ENCODE assay signal across 22 cellular contexts in genomic region chr6:159095561-159096095, GRCh38. TPM values are rescaled to one million over a fixed set of nuclear protein-coding genes. Genes with fewer than 3 reads are reported as not detected.
DNase-seq lines count a peak whose midpoint lies in the region; ATAC-seq, FAIRE-seq and TF ChIP-seq lines count a peak whose summit lies in the region.
"Had no signal": no experiment of that assay in that cellular context is flagged by ENCODE, and none has a peak within 500 bp of the region (broad histone marks: within the 10 kb centered on the region; RNA-seq: fewer than 3 reads in every experiment).

No MANE protein-coding gene starts in this region.

- H3K4me1 ChIP-seq in tibial nerve (peaks cover 0 to 13% (median 0%) of the 10 kb centered on the region in 4 donors), pancreas (no peaks in the 10 kb centered on the region)
- H3K4me1 ChIP-seq: ascending aorta, gastroesophageal sphincter had no signal

- no peak for DNase-seq in activated naive CD4-positive, alpha-beta T cell treated with anti-CD3 and anti-CD28 coated beads for 36 hours
- no peak for DNase-seq in activated naive CD4-positive, alpha-beta T cell treated with anti-CD3 and anti-CD28 coated beads, Interleukin-2, amount 50 U/mL, for 72 hours (ENCODE audit: low spot score in 2 of 2)
- DNase-seq in NCI-H524 (lab: John Stamatoyannopoulos, UW) (peak; percentile 82 to 95), omental fat pad (ENCODE audit: low spot score) (no peak), tibial nerve (ENCODE audit: low spot score in 2 of 2) (no peak), pancreas (no peak)
- DNase-seq in activated naive CD8-positive, alpha-beta T cell treated with anti-CD3 and anti-CD28 coated beads, Interleukin-2, amount 50 U/mL, for 24 hours, result no peak
- DNase-seq in stimulated activated naive B cell treated with anti-CD40 and anti-IgM and Interleukin-4, amounts not matched to agents 10 μg/mL and 1 μg/mL and 100 μg/mL, for 72 hours, result no peak
- DNase-seq: activated CD4-positive, alpha-beta T cell treated with anti-CD3 and anti-CD28 coated beads, Interleukin-2, amount 50 U/mL, for 4 hours; activated effector memory CD4-positive, alpha-beta T cell treated with anti-CD3 and anti-CD28 coated beads, Interleukin-2, amount 50 U/mL, for 16 hours; DND-41; kidney glomerular epithelial cell; mammary epithelial cell; NCI-H2029 had no signal

- H3K4me1 Mint-ChIP-seq in activated naive CD4-positive, alpha-beta T cell treated with anti-CD3 and anti-CD28 coated beads for 36 hours (ENCODE audit: low read depth), result peaks cover 86% of the 10 kb centered on the region
- peaks cover 95% of the 10 kb centered on the region for H3K4me1 Mint-ChIP-seq in activated naive CD8-positive, alpha-beta T cell treated with anti-CD3 and anti-CD28 coated beads, Interleukin-2, amount 50 U/mL, for 24 hours
- peaks cover 67 to 84% of the 10 kb centered on the region in 2 donors for H3K4me1 Mint-ChIP-seq in stimulated activated naive B cell treated with anti-CD40 and anti-IgM and Interleukin-4, amounts not matched to agents 10 μg/mL and 1 μg/mL and 100 μg/mL, for 72 hours

- no peak for ATAC-seq in activated naive CD4-positive, alpha-beta T cell treated with anti-CD3 and anti-CD28 coated beads, Interleukin-2, amount 50 U/mL, for 72 hours
- no peak for ATAC-seq in activated naive CD8-positive, alpha-beta T cell treated with anti-CD3 and anti-CD28 coated beads, Interleukin-2, amount 50 U/mL, for 24 hours
- ATAC-seq in stimulated activated naive B cell treated with anti-CD40 and anti-IgM and Interleukin-4, amounts not matched to agents 10 μg/mL and 1 μg/mL and 100 μg/mL, for 72 hours (replicated peaks), result no peak
- ATAC-seq in omental fat pad (ENCODE audit: low FRiP score) (no peak), pancreas (no peak)
- ATAC-seq: esophagus mucosa, gastroesophageal sphincter, K562, Right ventricle myocardium inferior had no signal

- TF ChIP-seq CTCF in omental fat pad (IDR thresholded peaks at IDR 0.05) (no peak), tibial nerve (IDR thresholded peaks at IDR 0.05) (no peak), pancreas (IDR thresholded peaks at IDR 0.05) (no peak)

- intact Hi-C loops in activated naive CD4-positive, alpha-beta T cell treated with anti-CD3 and anti-CD28 coated beads for 36 hours (cut with micrococcal nuclease), result no loop called here
- intact Hi-C loops in pancreas (cut with DNase I), result no loop called here

- H3K9me3 Mint-ChIP-seq in activated naive CD4-positive, alpha-beta T cell treated with anti-CD3 and anti-CD28 coated beads for 36 hours, result no peaks in the 10 kb centered on the region
- H3K9me3 Mint-ChIP-seq in activated naive CD4-positive, alpha-beta T cell treated with anti-CD3 and anti-CD28 coated beads, Interleukin-2, amount 50 U/mL, for 72 hours, result peaks cover 0 to 8% of the 10 kb centered on the region in 2 donors
- peaks cover 4% of the 10 kb centered on the region for H3K9me3 Mint-ChIP-seq in activated naive CD8-positive, alpha-beta T cell treated with anti-CD3 and anti-CD28 coated beads, Interleukin-2, amount 50 U/mL, for 24 hours
- no peaks in the 10 kb centered on the region for H3K9me3 Mint-ChIP-seq in stimulated activated naive B cell treated with anti-CD40 and anti-IgM and Interleukin-4, amounts not matched to agents 10 μg/mL and 1 μg/mL and 100 μg/mL, for 72 hours
- H3K9me3 Mint-ChIP-seq: neural crest cell had no signal

- H3K27ac ChIP-seq in tibial nerve (no peak overlapping the region), pancreas (no peak overlapping the region)
- H3K27ac ChIP-seq: ascending aorta, gastroesophageal sphincter had no signal

- H3K4me3 Mint-ChIP-seq in activated naive CD4-positive, alpha-beta T cell treated with anti-CD3 and anti-CD28 coated beads for 36 hours, result peak overlapping the region; percentile 88
- H3K4me3 Mint-ChIP-seq in activated naive CD8-positive, alpha-beta T cell treated with anti-CD3 and anti-CD28 coated beads, Interleukin-2, amount 50 U/mL, for 24 hours, result peak overlapping the region; percentile 67
- no peak overlapping the region for H3K4me3 Mint-ChIP-seq in stimulated activated naive B cell treated with anti-CD40 and anti-IgM and Interleukin-4, amounts not matched to agents 10 μg/mL and 1 μg/mL and 100 μg/mL, for 72 hours
- H3K4me3 Mint-ChIP-seq: neural crest cell had no signal

- peaks cover 6% of the 10 kb centered on the region for H3K36me3 Mint-ChIP-seq in activated naive CD4-positive, alpha-beta T cell treated with anti-CD3 and anti-CD28 coated beads for 36 hours (ENCODE audit: low read depth)
- H3K36me3 Mint-ChIP-seq in activated naive CD4-positive, alpha-beta T cell treated with anti-CD3 and anti-CD28 coated beads, Interleukin-2, amount 50 U/mL, for 72 hours, result no peaks in the 10 kb centered on the region
- no peaks in the 10 kb centered on the region for H3K36me3 Mint-ChIP-seq in activated naive CD8-positive, alpha-beta T cell treated with anti-CD3 and anti-CD28 coated beads, Interleukin-2, amount 50 U/mL, for 24 hours (ENCODE audit: low read depth)
- H3K36me3 Mint-ChIP-seq in stimulated activated naive B cell treated with anti-CD40 and anti-IgM and Interleukin-4, amounts not matched to agents 10 μg/mL and 1 μg/mL and 100 μg/mL, for 72 hours, result peaks cover 0 to 4% of the 10 kb centered on the region in 2 donors

- TF ChIP-seq POLR2A in tibial nerve (IDR thresholded peaks at IDR 0.05), result no peak

- CTCF ChIA-PET in activated naive CD4-positive, alpha-beta T cell treated with anti-CD3 and anti-CD28 coated beads for 36 hours (lab: Charles Lee), result interaction anchor here (0.7 to 3.9 kb wide), 8 partner anchors 9 to 104 kb away, joined by 3 to 37 read pairs (median 6); partner anchors contain the start of genes RSPH3 and TAGAP

- H3K9me3 ChIP-seq in tibial nerve (no peaks in the 10 kb centered on the region), pancreas (no peaks in the 10 kb centered on the region)
- H3K9me3 ChIP-seq: ascending aorta, gastroesophageal sphincter had no signal

- no peaks in the 10 kb centered on the region for H3K27me3 Mint-ChIP-seq in activated naive CD4-positive, alpha-beta T cell treated with anti-CD3 and anti-CD28 coated beads for 36 hours (ENCODE audit: low read depth)
- H3K27me3 Mint-ChIP-seq in activated naive CD8-positive, alpha-beta T cell treated with anti-CD3 and anti-CD28 coated beads, Interleukin-2, amount 50 U/mL, for 24 hours, result no peaks in the 10 kb centered on the region
- no peaks in the 10 kb centered on the region for H3K27me3 Mint-ChIP-seq in stimulated activated naive B cell treated with anti-CD40 and anti-IgM and Interleukin-4, amounts not matched to agents 10 μg/mL and 1 μg/mL and 100 μg/mL, for 72 hours

- H3K27me3 ChIP-seq in tibial nerve, result no peaks in the 10 kb centered on the region
- no peaks in the 10 kb centered on the region for H3K27me3 ChIP-seq in pancreas
- H3K27me3 ChIP-seq: ascending aorta, gastroesophageal sphincter had no signal

- H3K36me3 ChIP-seq in tibial nerve, result no peaks in the 10 kb centered on the region
- H3K36me3 ChIP-seq in pancreas, result no peaks in the 10 kb centered on the region
- H3K36me3 ChIP-seq: ascending aorta, gastroesophageal sphincter had no signal

- FAIRE-seq in pancreas (lab: Jason Lieb, UNC), result no peak
- FAIRE-seq: K562 had no signal

- H3K27ac Mint-ChIP-seq in activated naive CD4-positive, alpha-beta T cell treated with anti-CD3 and anti-CD28 coated beads for 36 hours, result peak overlapping the region; percentile 99
- H3K27ac Mint-ChIP-seq in activated naive CD4-positive, alpha-beta T cell treated with anti-CD3 and anti-CD28 coated beads, Interleukin-2, amount 50 U/mL, for 72 hours, result peak overlapping the region in 1 of 2 donors; percentile 90
- peak overlapping the region; percentile 96 for H3K27ac Mint-ChIP-seq in activated naive CD8-positive, alpha-beta T cell treated with anti-CD3 and anti-CD28 coated beads, Interleukin-2, amount 50 U/mL, for 24 hours
- peak overlapping the region; percentile 98 for H3K27ac Mint-ChIP-seq in stimulated activated naive B cell treated with anti-CD40 and anti-IgM and Interleukin-4, amounts not matched to agents 10 μg/mL and 1 μg/mL and 100 μg/mL, for 72 hours

- 75 to 83% methylated on average over 9 of the region's 9 CpGs for WGBS in tibial nerve, 2 donors
- 65 to 68% methylated on average over 9 of the region's 9 CpGs for WGBS in pancreas, 2 donors

- TF ChIP-seq EP300 in tibial nerve (IDR thresholded peaks at IDR 0.05), result no peak

- no peak overlapping the region for H3K4me3 ChIP-seq in tibial nerve
- H3K4me3 ChIP-seq in pancreas, result no peak overlapping the region
- H3K4me3 ChIP-seq: ascending aorta, gastroesophageal sphincter, K562 had no signal

RNA-seq across cellular contexts. Expression of gene TAGAP, which starts 50.8 kb away (rescaled TPM):
- total RNA-seq in activated naive CD4-positive, alpha-beta T cell treated with anti-CD3 and anti-CD28 coated beads for 36 hours, result 10 to 100 TPM; 79.6 to 82.6 TPM
- 10 to 100 TPM; 29.9 to 65.0 TPM for total RNA-seq in activated naive CD4-positive, alpha-beta T cell treated with anti-CD3 and anti-CD28 coated beads, Interleukin-2, amount 50 U/mL, for 72 hours
- 1 to 10 TPM; 3.1 to 5.7 (median 4.8) TPM for total RNA-seq in omental fat pad
- 1 to 10 TPM; 2.7 to 9.8 (median 4.6) TPM for total RNA-seq in tibial nerve
- 1 to 10 TPM in 3 of 6 donors, under 1 TPM in 3; 0.19 to 4.1 (median 0.85) TPM for total RNA-seq in pancreas
- under 1 TPM; 0.34 to 0.42 TPM for polyA plus RNA-seq in pancreas
- total RNA-seq: NCI-H460, neural crest cell, pulmonary artery endothelial cell had no signal
- polyA plus RNA-seq: K562 had no signal

Comparison
In these comparisons a context has a peak if more than half of its experiments do, and no peak if none do; other contexts are left out.
1. DNase-seq: peak in NCI-H524 (2 of 2); none in activated naive CD4-positive, alpha-beta T cell treated with anti-CD3 and anti-CD28 coated beads for 36 hours (single experiment), activated naive CD4-positive, alpha-beta T cell treated with anti-CD3 and anti-CD28 coated beads, Interleukin-2, amount 50 U/mL, for 72 hours (0 of 2), activated naive CD8-positive, alpha-beta T cell treated with anti-CD3 and anti-CD28 coated beads, Interleukin-2, amount 50 U/mL, for 24 hours (single experiment), stimulated activated naive B cell treated with anti-CD40 and anti-IgM and Interleukin-4, amounts not matched to agents 10 μg/mL and 1 μg/mL and 100 μg/mL, for 72 hours (single experiment), omental fat pad (single experiment), tibial nerve (0 of 2) and pancreas (0 of 6).
2. H3K4me3 Mint-ChIP-seq: peak in activated naive CD4-positive, alpha-beta T cell treated with anti-CD3 and anti-CD28 coated beads for 36 hours (single experiment) and activated naive CD8-positive, alpha-beta T cell treated with anti-CD3 and anti-CD28 coated beads, Interleukin-2, amount 50 U/mL, for 24 hours (single experiment); none in stimulated activated naive B cell treated with anti-CD40 and anti-IgM and Interleukin-4, amounts not matched to agents 10 μg/mL and 1 μg/mL and 100 μg/mL, for 72 hours (0 of 2).